ENCODE assay signal across 1 cellular context in genomic region chr7:2301510-2301860, GRCh38.
TF ChIP-seq lines count a peak whose summit lies in the region.

No MANE protein-coding gene starts in this region.

TF ChIP-seq in SK-N-SH treated with all-trans-retinoic acid at 6 μM for 48 hours, 23 proteins besides CTCF, POLR2A, EP300 and RAD21 (continued from another document):
- TF ChIP-seq TSHZ2 (CRISPR knock-in tag; IDR thresholded peaks at IDR 0.05) = no peak
- TF ChIP-seq ZNF70 (CRISPR knock-in tag; IDR thresholded peaks at IDR 0.05) = no peak
